ENCODE assay signal across 28 cellular contexts in genomic region chr2:135183822-135184221, GRCh38.
"Had no signal": no experiment of that assay in that cellular context is flagged by ENCODE, and none has a peak within 500 bp of the region (broad histone marks: within the 10 kb centered on the region; RNA-seq: fewer than 3 reads in every experiment).

No MANE protein-coding gene starts in this region.

- H3K79me2 ChIP-seq: hepatocyte had no signal

- H3K4me3 ChIP-seq: esophagus squamous epithelium, gastrocnemius medialis, hepatocyte, pancreas, prostate gland, skin epidermis, stomach, tibial artery had no signal

- H3K27me3 ChIP-seq: esophagus squamous epithelium, gastrocnemius medialis, hepatocyte, pancreas, stomach, tibial artery had no signal

- ATAC-seq: activated T-cell treated with anti-CD3 and anti-CD28 coated beads, Interleukin-2, amount 50 U/mL, for 72 hours; gastrocnemius medialis; left ventricle myocardium superior; pancreas; sciatic nerve; stimulated activated effector memory CD8-positive, alpha-beta T cell treated with anti-CD3 and anti-CD28 coated beads, Interleukin-12 subunit alpha, Interleukin-12 subunit beta, amount 100 ng/mL, for 72 hours had no signal

- H3K27me3 Mint-ChIP-seq: activated naive CD8-positive, alpha-beta T cell treated with anti-CD3 and anti-CD28 coated beads for 36 hours; central memory CD8-positive, alpha-beta T cell; dendritic cell treated with granulocyte-macrophage colony-stimulating factor and Interleukin-4, amounts not matched to agents 40 ng/mL and 50 ng/mL, for 4 days had no signal

- H3K36me3 ChIP-seq: gastrocnemius medialis, pancreas, prostate gland had no signal

- H3K9me3 ChIP-seq: esophagus squamous epithelium, gastrocnemius medialis, pancreas, prostate gland, stomach, tibial artery had no signal

- H3K9me3 Mint-ChIP-seq: central memory CD8-positive, alpha-beta T cell; stimulated activated effector memory CD8-positive, alpha-beta T cell treated with anti-CD3 and anti-CD28 coated beads, Interleukin-12 subunit alpha, Interleukin-12 subunit beta, amount 100 ng/mL, for 72 hours had no signal

- H3K27ac Mint-ChIP-seq: activated naive CD8-positive, alpha-beta T cell treated with anti-CD3 and anti-CD28 coated beads for 36 hours; activated T-cell treated with anti-CD3 and anti-CD28 coated beads, Interleukin-2, amount 50 U/mL, for 72 hours; dendritic cell treated with granulocyte-macrophage colony-stimulating factor and Interleukin-4, amounts not matched to agents 40 ng/mL and 50 ng/mL, for 4 days; nephron progenitor cell; stimulated activated effector memory CD8-positive, alpha-beta T cell treated with anti-CD3 and anti-CD28 coated beads, Interleukin-12 subunit alpha, Interleukin-12 subunit beta, amount 100 ng/mL, for 72 hours had no signal

- H3K4me3 Mint-ChIP-seq: activated naive CD8-positive, alpha-beta T cell treated with anti-CD3 and anti-CD28 coated beads for 36 hours; activated T-cell treated with anti-CD3 and anti-CD28 coated beads, Interleukin-2, amount 50 U/mL, for 72 hours; central memory CD8-positive, alpha-beta T cell; dendritic cell treated with granulocyte-macrophage colony-stimulating factor and Interleukin-4, amounts not matched to agents 40 ng/mL and 50 ng/mL, for 4 days; nephron progenitor cell; stimulated activated effector memory CD8-positive, alpha-beta T cell treated with anti-CD3 and anti-CD28 coated beads, Interleukin-12 subunit alpha, Interleukin-12 subunit beta, amount 100 ng/mL, for 72 hours had no signal

- H2AFZ ChIP-seq: hepatocyte had no signal

- H3K4me1 Mint-ChIP-seq: activated naive CD8-positive, alpha-beta T cell treated with anti-CD3 and anti-CD28 coated beads for 36 hours; central memory CD8-positive, alpha-beta T cell; stimulated activated effector memory CD8-positive, alpha-beta T cell treated with anti-CD3 and anti-CD28 coated beads, Interleukin-12 subunit alpha, Interleukin-12 subunit beta, amount 100 ng/mL, for 72 hours had no signal

- DNase-seq: activated CD4-positive, alpha-beta T cell treated with anti-CD3 and anti-CD28 coated beads for 4 hours; activated CD4-positive, alpha-beta T cell treated with anti-CD3 and anti-CD28 coated beads, Interleukin-2, amount 50 U/mL, for 4 hours; activated naive CD4-positive, alpha-beta T cell treated with Interleukin-2 at 50 U/mL for 16 hours; activated naive CD8-positive, alpha-beta T cell treated with anti-CD3 and anti-CD28 coated beads for 36 hours; activated T-cell treated with anti-CD3 and anti-CD28 coated beads for 4 hours; activated T-cell treated with anti-CD3 and anti-CD28 coated beads, Interleukin-2, amount 50 U/mL, for 72 hours; effector CD4-positive, alpha-beta T cell; esophagus squamous epithelium; gastrocnemius medialis; glutamatergic neuron; islet precursor cell; left ventricle myocardium superior; nephron progenitor cell; pancreas; stimulated activated CD4-positive, alpha-beta T cell treated with anti-CD3 and anti-CD28 coated beads, Interleukin-12 subunit alpha, Interleukin-12 subunit beta, amount 100 ng/mL, for 4 hours; stimulated activated CD4-positive, alpha-beta T cell treated with anti-CD3 and anti-CD28 coated beads, Interleukin-4, amount 100 ng/mL, for 1 hour; stomach; T-helper 1 cell; tibial artery had no signal

- H3K27ac ChIP-seq: epithelial cell of prostate, esophagus squamous epithelium, gastrocnemius medialis, hepatocyte, pancreas, prostate gland, skin epidermis, stomach, tibial artery, VCaP had no signal

- H3K4me2 ChIP-seq: hepatocyte had no signal

- H3K4me1 ChIP-seq: esophagus squamous epithelium, gastrocnemius medialis, pancreas, prostate gland, stomach, tibial artery had no signal

- H3K36me3 Mint-ChIP-seq: stimulated activated effector memory CD8-positive, alpha-beta T cell treated with anti-CD3 and anti-CD28 coated beads, Interleukin-12 subunit alpha, Interleukin-12 subunit beta, amount 100 ng/mL, for 72 hours had no signal
